28 cellular contexts compared by ENCODE assay signal in the genomic region with DNA sequence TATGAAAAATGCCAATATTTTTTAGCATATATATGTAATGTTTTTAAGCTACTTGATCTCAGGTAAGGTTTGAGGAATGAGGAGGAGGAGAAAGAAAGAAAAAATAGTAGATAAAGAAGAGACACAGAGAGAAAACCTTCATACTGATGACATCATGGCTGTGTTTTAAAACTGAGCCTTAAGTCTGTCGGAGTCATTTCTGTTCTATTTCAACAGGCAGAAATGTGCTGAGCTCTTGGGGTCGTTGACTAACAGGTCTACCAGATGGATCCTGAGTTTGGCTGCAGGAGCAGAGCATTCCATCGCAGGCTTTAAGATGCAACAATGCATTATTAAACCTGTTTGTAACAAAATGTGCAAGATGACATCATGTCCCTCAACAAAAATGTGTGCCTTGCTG.
"Had no signal": no experiment of that assay in that cellular context is flagged by ENCODE, and none has a peak within 500 bp of the region (broad histone marks: within the 10 kb centered on the region; RNA-seq: fewer than 3 reads in every experiment).

No MANE protein-coding gene starts in this region.

- DNase-seq: hippocampal formation; kidney; left colon; left lung; lower lobe of right lung; mammary epithelial cell; mesenchymal stem cell; naive thymus-derived CD8-positive, alpha-beta T cell; occipital lobe; small intestine; spleen; stimulated activated CD4-positive, alpha-beta T cell treated with anti-CD3 and anti-CD28 coated beads, Interleukin-4, amount 100 ng/mL, for 24 hours; stimulated activated naive CD4-positive, alpha-beta T cell; tibial artery; trophoblast cell; upper lobe of right lung had no signal

- ATAC-seq: left colon; left lung; lower lobe of right lung; naive thymus-derived CD8-positive, alpha-beta T cell; sciatic nerve; stimulated activated effector memory CD8-positive, alpha-beta T cell treated with anti-CD3 and anti-CD28 coated beads, Interleukin-12 subunit alpha, Interleukin-12 subunit beta, amount 100 ng/mL, for 72 hours; upper lobe of right lung had no signal

- H3K9me3 ChIP-seq: left lung, lower lobe of right lung, neutrophil, right atrium auricular region, spleen, suprapubic skin, thoracic aorta, tibial artery, upper lobe of right lung had no signal

- H3K27ac ChIP-seq: left lung, lower lobe of right lung, neural progenitor cell, neutrophil, parathyroid adenoma, right atrium auricular region, spleen, suprapubic skin, thoracic aorta, tibial artery, upper lobe of right lung had no signal

- H3K4me3 ChIP-seq: left lung, lower lobe of right lung, neural progenitor cell, right atrium auricular region, spleen, suprapubic skin, thoracic aorta, tibial artery, upper lobe of right lung had no signal

- H3K4me1 ChIP-seq: left lung, lower lobe of right lung, neural progenitor cell, parathyroid adenoma, right atrium auricular region, spleen, suprapubic skin, upper lobe of right lung had no signal

- H3K27ac Mint-ChIP-seq: naive thymus-derived CD8-positive, alpha-beta T cell; neural progenitor cell; stimulated activated effector memory CD8-positive, alpha-beta T cell treated with anti-CD3 and anti-CD28 coated beads, Interleukin-12 subunit alpha, Interleukin-12 subunit beta, amount 100 ng/mL, for 72 hours; stimulated activated naive CD8-positive, alpha-beta T cell treated with anti-CD3 and anti-CD28 coated beads, Interleukin-15, Interleukin-2, amounts not matched to agents 100 ng/mL and 50 ng/mL, for 24 hours had no signal

- H3K9me3 Mint-ChIP-seq: nephron; neural progenitor cell; stimulated activated naive CD8-positive, alpha-beta T cell treated with anti-CD3 and anti-CD28 coated beads, Interleukin-15, Interleukin-2, amounts not matched to agents 100 ng/mL and 50 ng/mL, for 24 hours had no signal

- H3K36me3 Mint-ChIP-seq: naive thymus-derived CD8-positive, alpha-beta T cell; neural progenitor cell; stimulated activated effector memory CD8-positive, alpha-beta T cell treated with anti-CD3 and anti-CD28 coated beads, Interleukin-12 subunit alpha, Interleukin-12 subunit beta, amount 100 ng/mL, for 72 hours had no signal

- H3K36me3 ChIP-seq: left lung, lower lobe of right lung, neural progenitor cell, neutrophil, right atrium auricular region, spleen, suprapubic skin, thoracic aorta, tibial artery, upper lobe of right lung had no signal

- FAIRE-seq: islet of Langerhans, kidney, small intestine, urothelium cell line had no signal

- H3K4me2 ChIP-seq: neural progenitor cell had no signal

- H3K27me3 ChIP-seq: left lung, neural progenitor cell, neutrophil, right atrium auricular region, spleen, suprapubic skin, tibial artery, upper lobe of right lung had no signal
